In genomic region chr12:54977155-54977554, GRCh38 we compare ENCODE assay signal across 13 cellular contexts. TPM values are rescaled to one million over a fixed set of nuclear protein-coding genes. Genes with fewer than 3 reads are reported as not detected.
DNase-seq lines count a peak whose midpoint lies in the region; ATAC-seq, FAIRE-seq and TF ChIP-seq lines count a peak whose summit lies in the region.
"Had no signal": no experiment of that assay in that cellular context is flagged by ENCODE, and none has a peak within 500 bp of the region (broad histone marks: within the 10 kb centered on the region; RNA-seq: fewer than 3 reads in every experiment).

No MANE protein-coding gene starts in this region.

- H3K4me1 Mint-ChIP-seq in astrocyte (ENCODE audit: low read depth, unreplicated experiment): peaks cover 26% of the 10 kb centered on the region

- H3K4me2 ChIP-seq in astrocyte (ENCODE audit: low read length) (peak overlapping the region; percentile 61), mesenchymal stem cell (ENCODE audit: low read length, poor library complexity, severe bottlenecking) (no peak overlapping the region)

- H3K79me1 ChIP-seq in mesenchymal stem cell (replicated peaks; ENCODE audit: low read length, poor library complexity, severe bottlenecking): no peaks in the 10 kb centered on the region

- H3K36me3 Mint-ChIP-seq in astrocyte (ENCODE audit: low read depth, unreplicated experiment): no peaks in the 10 kb centered on the region

- H2BK5ac ChIP-seq in mesenchymal stem cell (ENCODE audit: low read depth, low read length, poor library complexity, severe bottlenecking): no peak overlapping the region

- H3K79me2 ChIP-seq in astrocyte (ENCODE audit: insufficient read depth, low read length): no peaks in the 10 kb centered on the region

- no peak overlapping the region for H2BK12ac ChIP-seq in mesenchymal stem cell (ENCODE audit: low read length in 2 of 2)

- no peak overlapping the region for H3K4ac ChIP-seq in mesenchymal stem cell (ENCODE audit: low read depth in 1 of 2, low read length in 2 of 2)

- H3K23ac ChIP-seq in mesenchymal stem cell (ENCODE audit: low read length in 2 of 2): no peak overlapping the region

- H3K4me1 ChIP-seq in astrocyte (ENCODE audit: insufficient read depth, low read length) (peaks cover 22% of the 10 kb centered on the region), mesenchymal stem cell (ENCODE audit: control insufficient read depth, insufficient read depth, low read depth, low read length) (peaks cover 2% of the 10 kb centered on the region)
- H3K4me1 ChIP-seq: psoas muscle had no signal

- H4K8ac ChIP-seq in mesenchymal stem cell (ENCODE audit: low read length): no peak overlapping the region

- H2BK120ac ChIP-seq in mesenchymal stem cell (ENCODE audit: low read depth, low read length): no peak overlapping the region

- no peak overlapping the region for H3K18ac ChIP-seq in mesenchymal stem cell (ENCODE audit: low read depth in 1 of 2, low read length in 2 of 2)

- peak overlapping the region; percentile 99 for H3K27ac Mint-ChIP-seq in astrocyte (ENCODE audit: unreplicated experiment)

- no peak overlapping the region for H2AK5ac ChIP-seq in mesenchymal stem cell (ENCODE audit: low read length, severe bottlenecking)

- H2BK15ac ChIP-seq in mesenchymal stem cell (ENCODE audit: low read depth, poor library complexity, severe bottlenecking): no peak overlapping the region

- H2AFZ ChIP-seq in astrocyte (ENCODE audit: low read depth, low read length) (no peak overlapping the region), mesenchymal stem cell (ENCODE audit: low read depth, low read length) (no peak overlapping the region)

- H3K14ac ChIP-seq in mesenchymal stem cell (ENCODE audit: low read length in 2 of 2): no peak overlapping the region

- H3K9me3 ChIP-seq in astrocyte (ENCODE audit: insufficient read depth, low read depth, low read length): no peaks in the 10 kb centered on the region
- H3K9me3 ChIP-seq in mesenchymal stem cell (ENCODE audit: control insufficient read depth, low read length): no peaks in the 10 kb centered on the region
- H3K9me3 ChIP-seq: psoas muscle had no signal

- H3K9ac ChIP-seq in astrocyte (ENCODE audit: low read length) (peak overlapping the region; percentile 12), mesenchymal stem cell (ENCODE audit: low read length) (peak overlapping the region; percentile 74)

- H4K91ac ChIP-seq in mesenchymal stem cell (ENCODE audit: low read length): no peak overlapping the region

- H3K27me3 ChIP-seq in astrocyte (ENCODE audit: insufficient read depth, low read length): no peaks in the 10 kb centered on the region
- peaks cover 0 to 5% of the 10 kb centered on the region in 2 experiments for H3K27me3 ChIP-seq in mesenchymal stem cell (ENCODE audit: control insufficient read depth in 1 of 2, insufficient read depth in 1 of 2, low read length in 2 of 2)
- no peaks in the 10 kb centered on the region for H3K27me3 ChIP-seq in H7 (ENCODE audit: control insufficient read depth, insufficient read depth, low read length)

- H3K36me3 ChIP-seq in astrocyte (ENCODE audit: insufficient read depth, low read length) (no peaks in the 10 kb centered on the region), mesenchymal stem cell (ENCODE audit: control insufficient read depth in 1 of 2, insufficient read depth in 2 of 2, low read depth in 1 of 2, low read length in 2 of 2) (no peaks in the 10 kb centered on the region), H7 (replicated peaks; ENCODE audit: control insufficient read depth, insufficient read depth, low read length) (no peaks in the 10 kb centered on the region)

- H3K27me3 Mint-ChIP-seq in astrocyte (ENCODE audit: low read depth, unreplicated experiment): no peaks in the 10 kb centered on the region

- no peak overlapping the region for H3K4me3 Mint-ChIP-seq in astrocyte (ENCODE audit: unreplicated experiment)

- no peak for ATAC-seq in HG02884 (IDR thresholded peaks at IDR 0.05; ENCODE audit: unreplicated experiment)
- ATAC-seq: psoas muscle had no signal

- H3K9me3 Mint-ChIP-seq in astrocyte (ENCODE audit: unreplicated experiment): no peaks in the 10 kb centered on the region

- H3K27ac ChIP-seq in astrocyte (ENCODE audit: low read depth, low read length) (peak overlapping the region; percentile 63), mesenchymal stem cell (ENCODE audit: low read length, poor library complexity, severe bottlenecking) (peak overlapping the region; percentile 86)
- H3K27ac ChIP-seq: psoas muscle had no signal

- WGBS in mesenchymal stem cell: 29% methylated on average over 3 of the region's 3 CpGs

- no peak overlapping the region for H3K4me3 ChIP-seq in AG10803 (ENCODE audit: low read length)
- H3K4me3 ChIP-seq in astrocyte (ENCODE audit: insufficient read depth, low read depth, low read length): no peak overlapping the region
- H3K4me3 ChIP-seq in mesenchymal stem cell (ENCODE audit: insufficient read depth in 1 of 2, low read depth in 1 of 2, low read length in 2 of 2): no peak overlapping the region
- H3K4me3 ChIP-seq in H7 (ENCODE audit: insufficient read depth, low read depth, low read length): no peak overlapping the region
- H3K4me3 ChIP-seq: psoas muscle had no signal

- TF ChIP-seq CTCF in AG10803 (conservative IDR thresholded peaks at IDR 0.05; ENCODE audit: low read length) (no peak), astrocyte (IDR thresholded peaks at IDR 0.05; ENCODE audit: insufficient read depth, low read depth, low read length) (no peak)

- H4K20me1 ChIP-seq in astrocyte (ENCODE audit: insufficient read depth, low read length): no peaks in the 10 kb centered on the region

- peak; percentile 85 for DNase-seq in AG10803 (ENCODE audit: low read depth)
- peak; percentile 15 for DNase-seq in HPDE6-E6E7 (ENCODE audit: extremely low spot score)
- peak; percentile 82 for DNase-seq in astrocyte (ENCODE audit: low read depth)
- DNase-seq in mesenchymal stem cell: peak; percentile 17
- no peak for DNase-seq in H7
- no peak for DNase-seq in Kasumi-1 (lab: John Stamatoyannopoulos, UW)
- no peak for DNase-seq in NCI-H526 (lab: John Stamatoyannopoulos, UW)
- DNase-seq: GOT3, NCI-H1694, psoas muscle, RPMI8226 had no signal

- peak; percentile 39 for FAIRE-seq in astrocyte (lab: Jason Lieb, UNC)

RNA-seq across cellular contexts. Expression of gene TESPA1, which starts 7.4 kb away (rescaled TPM):
- 0.23 and 0.55 TPM in 2 replicates for total RNA-seq in astrocyte
- not detected for polyA plus RNA-seq in mesenchymal stem cell (2013, experiment 1 of 2)
- not detected for polyA plus RNA-seq in mesenchymal stem cell (2013, experiment 2 of 2)
- not detected in 2 replicates for total RNA-seq in H7 (2014; rRNA removed; shearing (Covaris generic))
- total RNA-seq: dermis microvascular lymphatic vessel endothelial cell had no signal

RNA-seq across cellular contexts. Expression of gene NEUROD4, which starts 42.6 kb away (rescaled TPM):
- total RNA-seq in astrocyte: not detected in 2 replicates
- polyA plus RNA-seq in mesenchymal stem cell (2013, experiment 1 of 2): not detected
- polyA plus RNA-seq in mesenchymal stem cell (2013, experiment 2 of 2): not detected
- total RNA-seq in H7 (2014; rRNA removed; shearing (Covaris generic)): not detected in 2 replicates
- total RNA-seq: dermis microvascular lymphatic vessel endothelial cell, psoas muscle had no signal
- polyA plus RNA-seq: psoas muscle had no signal

Comparison
In these comparisons a context has a peak if more than half of its experiments do, and no peak if none do; other contexts are left out.
1. DNase-seq: peak in AG10803 (single experiment), HPDE6-E6E7 (single experiment), astrocyte (single experiment) and mesenchymal stem cell (single experiment); none in H7 (single experiment), Kasumi-1 (0 of 2) and NCI-H526 (0 of 2).